Comparison of ENCODE assay signal across 8 cellular contexts in genomic region chr5:56123531-56124243, GRCh38.
DNase-seq lines count a peak whose midpoint lies in the region; ATAC-seq, FAIRE-seq and TF ChIP-seq lines count a peak whose summit lies in the region.

No MANE protein-coding gene starts in this region.

- H3K9me3 ChIP-seq in A549 (no peaks in the 10 kb centered on the region), keratinocyte (ENCODE audit: control insufficient read depth, low read depth, low read length) (no peaks in the 10 kb centered on the region)

- peak overlapping the region; percentile 46 for H3K4me3 Mint-ChIP-seq in type B pancreatic cell

- POLR2A ChIA-PET in A549 (lab: Yijun Ruan, JAX) = interaction anchor here (0.6 to 1.5 kb wide), 11 partner anchors 11 to 129 kb away, joined by 3 to 19 read pairs (median 4); partner anchors contain the start of gene IL6ST

- peak overlapping the region; percentile 2; the same call in 1 of the 3 replicates for H3K4me3 ChIP-seq in A549
- no peak overlapping the region for H3K4me3 ChIP-seq in keratinocyte (ENCODE audit: control insufficient read depth in 2 of 3, extremely low read depth in 1 of 3, insufficient read depth in 2 of 3, low read depth in 1 of 3, low read length in 3 of 3)
- H3K4me3 ChIP-seq in dorsolateral prefrontal cortex = no peak overlapping the region

- no peak for TF ChIP-seq CTCF in A549 (IDR thresholded peaks at IDR 0.05)
- TF ChIP-seq CTCF in keratinocyte (optimal IDR thresholded peaks at IDR 0.05 in 1 of 3, IDR thresholded peaks at IDR 0.05 in 1 of 3, conservative IDR thresholded peaks at IDR 0.05 in 1 of 3; ENCODE audit: extremely low read depth in 1 of 3, insufficient read depth in 2 of 3, low read length in 3 of 3) = no peak
- TF ChIP-seq CTCF in type B pancreatic cell (conservative IDR thresholded peaks at IDR 0.05) = no peak
- no peak for TF ChIP-seq CTCF in dorsolateral prefrontal cortex (IDR thresholded peaks at IDR 0.05 in 54 of 56, conservative IDR thresholded peaks at IDR 0.05 in 2 of 56; ENCODE audit: low read depth in 1 of 56, partially characterized antibody in 56 of 56)

- H4K20me1 ChIP-seq in keratinocyte (ENCODE audit: control insufficient read depth, extremely low read depth, insufficient read depth, low read length) = no peaks in the 10 kb centered on the region

- 0% methylated on average over 8 of the region's 8 CpGs for WGBS in A549 (ENCODE audit: missing lambda C conversion rate)

- peak overlapping the region; percentile 51 for H3K27ac Mint-ChIP-seq in type B pancreatic cell

- H3K27me3 ChIP-seq in keratinocyte (ENCODE audit: control insufficient read depth, extremely low read depth, insufficient read depth, low read length) (no peaks in the 10 kb centered on the region), dorsolateral prefrontal cortex (no peaks in the 10 kb centered on the region)

- H3K4me1 ChIP-seq in A549 (peaks cover 51% of the 10 kb centered on the region), keratinocyte (ENCODE audit: control insufficient read depth, extremely low read depth, insufficient read depth, low read length) (peaks cover 12% of the 10 kb centered on the region)

- TF ChIP-seq POLR2A in A549 (IDR thresholded peaks at IDR 0.05; ENCODE audit: low read length) = no peak

- H3K4me2 ChIP-seq in A549 (peak overlapping the region; percentile 75), keratinocyte (ENCODE audit: control insufficient read depth, extremely low read depth, insufficient read depth, low read depth, low read length) (peak overlapping the region; percentile 52)

- peak; percentile 98 to 99 for DNase-seq in A549 (ENCODE audit: low read depth in 1 of 2, low spot score in 1 of 2)
- DNase-seq in HS-27A (ENCODE audit: low read depth) = peak; percentile 77
- DNase-seq in astrocyte of the hippocampus (ENCODE audit: low read depth, low spot score) = peak; percentile 93
- DNase-seq in keratinocyte (ENCODE audit: low read depth, low spot score) = peak; percentile 40
- DNase-seq in type B pancreatic cell (ENCODE audit: extremely low spot score, unreplicated experiment) = no peak
- no peak for DNase-seq in dorsolateral prefrontal cortex
- no peak for DNase-seq in DMS79 treated with DMSO at 0.1 percent for 48 hours (lab: John Stamatoyannopoulos, UW)

- FAIRE-seq in A549 (lab: Jason Lieb, UNC) (peak; percentile 32), keratinocyte (lab: Jason Lieb, UNC) (no peak)

- ATAC-seq in A549 (peak; percentile 98), GM21515 (IDR thresholded peaks at IDR 0.05; ENCODE audit: unreplicated experiment) (no peak)

- no peaks in the 10 kb centered on the region for H3K9me1 ChIP-seq in keratinocyte (ENCODE audit: control insufficient read depth, extremely low read depth, insufficient read depth, low read length)

- H2AFZ ChIP-seq in keratinocyte (ENCODE audit: control insufficient read depth, low read length) = no peak overlapping the region

- no peaks in the 10 kb centered on the region for H3K79me2 ChIP-seq in keratinocyte (ENCODE audit: control insufficient read depth, insufficient read depth, low read length)

- no peak overlapping the region for H3K9ac ChIP-seq in keratinocyte (ENCODE audit: control insufficient read depth, extremely low read depth, insufficient read depth, low read length)

- H3K36me3 Mint-ChIP-seq in type B pancreatic cell = no peaks in the 10 kb centered on the region

- H3K4me1 Mint-ChIP-seq in type B pancreatic cell (ENCODE audit: unreplicated experiment) = peaks cover 12% of the 10 kb centered on the region

- TF ChIP-seq RAD21 in A549 (conservative IDR thresholded peaks at IDR 0.05 in 1 of 2, IDR thresholded peaks at IDR 0.05 in 1 of 2) = peak; percentile 35 to 74

- dilution Hi-C loops in keratinocyte (cut with MboI; ENCODE audit: extremely low pct_ligation_motif_present, low sequenced_read_pairs) = no loop called here

- H3K27ac ChIP-seq in A549 (peak overlapping the region; percentile 90 to 96), keratinocyte (ENCODE audit: control insufficient read depth, insufficient read depth, low read length) (peak overlapping the region; percentile 17), dorsolateral prefrontal cortex (peak overlapping the region in 2 of 59 donors; percentile 5 to 22)

- H3K27me3 Mint-ChIP-seq in type B pancreatic cell = no peaks in the 10 kb centered on the region

- peak; percentile 90 to 97; a peak in 4 of 5 replicates for TF ChIP-seq EP300 in A549 (IDR thresholded peaks at IDR 0.05)

- CTCF ChIA-PET in A549 (lab: Yijun Ruan, JAX) = interaction anchor here (0.8 to 2.3 kb wide), 7 partner anchors 18 to 188 kb away, joined by 3 to 8 read pairs (median 3); partner anchors contain the start of gene IL6ST

- H3K9me3 Mint-ChIP-seq in type B pancreatic cell = no peaks in the 10 kb centered on the region

- H3K36me3 ChIP-seq in keratinocyte (ENCODE audit: control insufficient read depth in 2 of 2, extremely low read depth in 1 of 2, insufficient read depth in 2 of 2, low read length in 2 of 2) = no peaks in the 10 kb centered on the region

- intact Hi-C loops in dorsolateral prefrontal cortex (cut with DNase I) = no loop called here

TF ChIP-seq in A549, 52 proteins besides CTCF, POLR2A, EP300 and RAD21:
- TF ChIP-seq CEBPB (IDR thresholded peaks at IDR 0.05) = peak; percentile 81 to 88
- no peak for TF ChIP-seq BHLHE40 (IDR thresholded peaks at IDR 0.05; ENCODE audit: low read depth, low read length)
- TF ChIP-seq ESRRA (IDR thresholded peaks at IDR 0.05; ENCODE audit: borderline replicate concordance, low read length) = no peak
- peak; percentile 97 for TF ChIP-seq GATA3 (IDR thresholded peaks at IDR 0.05; ENCODE audit: borderline replicate concordance)
- no peak for TF ChIP-seq USF2 (IDR thresholded peaks at IDR 0.05)
- peak; percentile 97 to 98 for TF ChIP-seq JUN (IDR thresholded peaks at IDR 0.05)
- TF ChIP-seq FOSL2 (IDR thresholded peaks at IDR 0.05) = peak; percentile 93
- peak; percentile 92 for TF ChIP-seq FOSL2 (CRISPR knock-in tag; IDR thresholded peaks at IDR 0.05)
- TF ChIP-seq MYC (IDR thresholded peaks at IDR 0.05; ENCODE audit: borderline replicate concordance, low read length) = no peak
- no peak for TF ChIP-seq ATOH8 (CRISPR knock-in tag; IDR thresholded peaks at IDR 0.05; ENCODE audit: low read depth)
- no peak for TF ChIP-seq RFX5 (IDR thresholded peaks at IDR 0.05)
- no peak for TF ChIP-seq TFCP2L1 (CRISPR knock-in tag; IDR thresholded peaks at IDR 0.05)
- peak; percentile 93 for TF ChIP-seq PBX3 (IDR thresholded peaks at IDR 0.05)
- TF ChIP-seq NR3C1 (IDR thresholded peaks at IDR 0.05) = no peak
- TF ChIP-seq HOXB13 (CRISPR knock-in tag; IDR thresholded peaks at IDR 0.05; ENCODE audit: low read depth) = no peak
- TF ChIP-seq JUNB (IDR thresholded peaks at IDR 0.05) = peak; percentile 97
- TF ChIP-seq BCL3 (IDR thresholded peaks at IDR 0.05) = peak; percentile 94; the same call in 2 of the 3 replicates
- TF ChIP-seq MAFK (IDR thresholded peaks at IDR 0.05; ENCODE audit: partially characterized antibody) = peak; percentile 79
- peak; percentile 96 for TF ChIP-seq HOXB5 (CRISPR knock-in tag; IDR thresholded peaks at IDR 0.05)
- TF ChIP-seq HES2 (IDR thresholded peaks at IDR 0.05) = peak; percentile 35; the same call in 1 of the 2 replicates
- peak; percentile 88; the same call in 1 of the 2 replicates for TF ChIP-seq MAX (IDR thresholded peaks at IDR 0.05)
- TF ChIP-seq SMC3 (IDR thresholded peaks at IDR 0.05) = peak; percentile 69

Comparison
In these comparisons a context has a peak if more than half of its experiments do, and no peak if none do; other contexts are left out.
1. DNase-seq: peak in A549 (2 of 2), HS-27A (single experiment), astrocyte of the hippocampus (single experiment) and keratinocyte (single experiment); none in type B pancreatic cell (single experiment), dorsolateral prefrontal cortex (0 of 10) and DMS79 treated with DMSO at 0.1 percent for 48 hours (single experiment).